In the genomic region with DNA sequence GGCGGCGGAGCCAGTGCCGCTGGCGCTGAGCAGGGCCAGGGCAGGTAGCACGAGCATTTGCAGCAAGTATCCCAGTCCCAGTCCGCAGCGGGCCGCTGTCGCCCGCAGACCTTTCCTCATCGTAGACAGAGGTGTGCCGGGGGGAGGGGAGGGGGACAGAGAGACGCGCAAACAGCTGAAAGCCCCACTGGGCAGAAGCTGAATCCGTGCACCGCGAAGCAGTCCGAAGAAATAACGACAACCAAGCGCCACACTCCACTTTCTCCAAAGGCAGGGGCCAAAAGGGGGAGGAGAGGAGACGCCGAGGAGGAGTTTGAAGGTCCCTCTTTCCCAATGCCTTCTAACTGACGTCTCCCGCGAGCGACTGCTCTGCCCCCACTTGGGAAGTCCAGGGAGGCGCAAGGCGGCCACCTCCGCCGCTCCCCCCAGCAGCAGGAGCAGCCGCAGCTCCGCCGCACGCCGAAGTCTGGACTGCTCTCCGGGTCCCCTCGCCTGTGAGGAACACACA, we compare ENCODE assay signal across 9 cellular contexts. TPM values are rescaled to one million over a fixed set of nuclear protein-coding genes. Genes with fewer than 3 reads are reported as not detected.
A peak's percentile ranks its signal among the peaks of the same experiment; 100 is the strongest.
DNase-seq lines count a peak whose midpoint lies in the region; ATAC-seq, FAIRE-seq and TF ChIP-seq lines count a peak whose summit lies in the region.
"Had no signal": no experiment of that assay in that cellular context is flagged by ENCODE, and none has a peak within 500 bp of the region (broad histone marks: within the 10 kb centered on the region; RNA-seq: fewer than 3 reads in every experiment).

A gene (minus strand): TSS at position 236 of the 508 bp plus-strand sequence.

- TF ChIP-seq EP300 in HepG2 (IDR thresholded peaks at IDR 0.05; ENCODE audit: low read depth in 2 of 2, low read length in 2 of 2) (no peak), HepG2 (CRISPR knock-in tag; IDR thresholded peaks at IDR 0.05; ENCODE audit: borderline replicate concordance) (no peak)

- H3K9ac ChIP-seq in NT2/D1 (ENCODE audit: insufficient read length, low read depth) = peak within 1 kb of the TSS; percentile 70
- H3K9ac ChIP-seq in HepG2 (ENCODE audit: insufficient read depth, low read depth, low read length) = no peak within 1 kb of the TSS

- no peak for TF ChIP-seq RAD21 in HepG2 (CRISPR knock-in tag; IDR thresholded peaks at IDR 0.05)

- TF ChIP-seq POLR2A in HepG2 (IDR thresholded peaks at IDR 0.05; ENCODE audit: insufficient read depth in 1 of 2, low read depth in 2 of 2, low read length in 2 of 2) = no peak

- peak within 1 kb of the TSS; percentile 84 to 87 for H3K4me3 Mint-ChIP-seq in stimulated activated naive B cell treated with anti-CD40 and anti-IgM and Interleukin-4, amounts not matched to agents 10 μg/mL and 1 μg/mL and 100 μg/mL, for 72 hours

- H3K4me1 Mint-ChIP-seq in stimulated activated naive B cell treated with anti-CD40 and anti-IgM and Interleukin-4, amounts not matched to agents 10 μg/mL and 1 μg/mL and 100 μg/mL, for 72 hours = peaks cover 15 to 29% of the 10 kb centered on the region in 2 donors

- POLR2A ChIA-PET in HepG2 (lab: Yijun Ruan, JAX) = no interaction called here

- no peak for FAIRE-seq in HepG2 (lab: Jason Lieb, UNC)

- in situ Hi-C loops in HepG2 (cut with HindIII; ENCODE audit: extremely low pct_ligation_motif_present, low pct_unique_long_range_greater_than_20kb) = no loop called here

- H3K4me2 ChIP-seq in HepG2 (ENCODE audit: low read depth, low read length) = peak within 1 kb of the TSS; percentile 18; the same call in 1 of the 2 replicates

- H3K79me2 ChIP-seq in HepG2 (ENCODE audit: insufficient read depth, low read length) = no peaks in the 10 kb centered on the region

- no TSS peak for BruUV-seq in HepG2 (replicated peaks; lab: Mats Ljungman, UMichigan)

- no peak for TF ChIP-seq CTCF in coronary artery (IDR thresholded peaks at IDR 0.05)
- no peak for TF ChIP-seq CTCF in HepG2 (CRISPR knock-in tag; IDR thresholded peaks at IDR 0.05)

- CTCF ChIA-PET in HepG2 (lab: Yijun Ruan, JAX; ENCODE audit: low intra/inter-chr PET ratio, low total read pairs) = no interaction called here

- intact Hi-C loops in HepG2 (cut with micrococcal nuclease; ENCODE audit: unreplicated experiment) = no loop called here

- peaks cover 32 to 62% of the 10 kb centered on the region in 2 donors for H3K27me3 Mint-ChIP-seq in stimulated activated naive B cell treated with anti-CD40 and anti-IgM and Interleukin-4, amounts not matched to agents 10 μg/mL and 1 μg/mL and 100 μg/mL, for 72 hours

- H3K9me3 ChIP-seq in NT2/D1 (ENCODE audit: insufficient read depth, low read length) (no peaks in the 10 kb centered on the region), HepG2 (ENCODE audit: low read length) (no peaks in the 10 kb centered on the region)

- peak; percentile 2 for ATAC-seq in GM18502 (IDR thresholded peaks at IDR 0.05; ENCODE audit: poor library complexity, unreplicated experiment)
- ATAC-seq in HepG2 = peak; percentile 60
- ATAC-seq in stimulated activated naive B cell treated with anti-CD40 and anti-IgM and Interleukin-4, amounts not matched to agents 10 μg/mL and 1 μg/mL and 100 μg/mL, for 72 hours (replicated peaks) = no peak
- ATAC-seq in GM18870 (IDR thresholded peaks at IDR 0.05; ENCODE audit: unreplicated experiment) = no peak

- no peaks in the 10 kb centered on the region for H3K9me3 Mint-ChIP-seq in stimulated activated naive B cell treated with anti-CD40 and anti-IgM and Interleukin-4, amounts not matched to agents 10 μg/mL and 1 μg/mL and 100 μg/mL, for 72 hours

- H3K36me3 Mint-ChIP-seq in stimulated activated naive B cell treated with anti-CD40 and anti-IgM and Interleukin-4, amounts not matched to agents 10 μg/mL and 1 μg/mL and 100 μg/mL, for 72 hours = no peaks in the 10 kb centered on the region

- H4K20me1 ChIP-seq in HepG2 (ENCODE audit: insufficient read depth, low read length) = no peaks in the 10 kb centered on the region

- H3K27ac Mint-ChIP-seq in stimulated activated naive B cell treated with anti-CD40 and anti-IgM and Interleukin-4, amounts not matched to agents 10 μg/mL and 1 μg/mL and 100 μg/mL, for 72 hours = peak within 1 kb of the TSS; percentile 65

- peaks cover 61% of the 10 kb centered on the region for H3K27me3 ChIP-seq in NT2/D1 (ENCODE audit: insufficient read depth, insufficient read length)
- H3K27me3 ChIP-seq in HepG2 (ENCODE audit: control insufficient read depth in 1 of 2, insufficient read depth in 2 of 2, low read length in 2 of 2) = peaks cover 0 to 16% of the 10 kb centered on the region in 2 experiments; a peak in 2 of 5 replicates

- H3K36me3 ChIP-seq in NT2/D1 (ENCODE audit: insufficient read depth, insufficient read length, low read length) = no peaks in the 10 kb centered on the region
- H3K36me3 ChIP-seq in HepG2 (replicated peaks in 1 of 2; ENCODE audit: control insufficient read depth in 1 of 2, insufficient read depth in 2 of 2, low read length in 2 of 2) = no peaks in the 10 kb centered on the region

- H3K27ac ChIP-seq in coronary artery = peak within 1 kb of the TSS; percentile 95 to 96
- no peak within 1 kb of the TSS for H3K27ac ChIP-seq in HepG2 (ENCODE audit: extremely low read length, insufficient read depth, low read length)

- no peak for DNase-seq in NT2/D1 (ENCODE audit: low read depth, low spot score)
- peak; percentile 96 for DNase-seq in coronary artery (ENCODE audit: low spot score)
- no peak for DNase-seq in HepG2 (ENCODE audit: low spot score)
- no peak for DNase-seq in stimulated activated naive B cell treated with anti-CD40 and anti-IgM and Interleukin-4, amounts not matched to agents 10 μg/mL and 1 μg/mL and 100 μg/mL, for 72 hours
- no peak for DNase-seq in GF-D8 (lab: John Stamatoyannopoulos, UW)
- DNase-seq in stimulated activated CD4-positive, alpha-beta T cell treated with anti-CD3 and anti-CD28 coated beads, Interleukin-15, amount 100 ng/mL, for 24 hours = no peak

- H3K4me3 ChIP-seq in NT2/D1 (ENCODE audit: insufficient read length, low read depth) (peak within 1 kb of the TSS; percentile 61), coronary artery (peak within 1 kb of the TSS; percentile 80), HepG2 (replicated peaks in 1 of 3; ENCODE audit: insufficient read depth in 1 of 3, low read depth in 2 of 3, low read length in 3 of 3) (no peak within 1 kb of the TSS)

- 38% methylated on average over 16 of the region's 37 CpGs for WGBS in HepG2 (ENCODE audit: low lambda C conversion rate)

- H2AFZ ChIP-seq in HepG2 (ENCODE audit: low read length) = no peak within 1 kb of the TSS

- no peaks in the 10 kb centered on the region for H3K4me1 ChIP-seq in NT2/D1 (ENCODE audit: insufficient read depth, insufficient read length)
- H3K4me1 ChIP-seq in HepG2 (ENCODE audit: insufficient read depth, low read length) = no peaks in the 10 kb centered on the region

TF ChIP-seq in HepG2, 621 proteins besides CTCF, POLR2A, EP300 and RAD21 (continues in another document):
- no peak for TF ChIP-seq ZNF253 (CRISPR knock-in tag; IDR thresholded peaks at IDR 0.05; ENCODE audit: borderline replicate concordance)

RNA-seq across cellular contexts. Expression of the gene that starts here (rescaled TPM):
- total RNA-seq in HepG2 (2016; rRNA removed; fragmentation: Illumina TruSeq; extraction: Trizol) = not detected in 2 replicates
- not detected in 2 replicates for total RNA-seq in HepG2 (2016; cell fraction: cytosol; rRNA removed; fragmentation: Illumina TruSeq; extraction: Trizol; ENCODE audit: low read depth)
- total RNA-seq in HepG2 (2016; cell fraction: insoluble cytoplasmic fraction; rRNA removed; fragmentation: Illumina TruSeq; extraction: Trizol) = not detected in 2 replicates
- not detected in 2 replicates for total RNA-seq in HepG2 (2016; cell fraction: membrane; rRNA removed; fragmentation: Illumina TruSeq; extraction: Trizol)
- total RNA-seq in HepG2 (2016; cell fraction: nucleus; rRNA removed; fragmentation: Illumina TruSeq; extraction: Trizol) = not detected in 2 replicates
- polyA plus RNA-seq in HepG2 (2011; rRNA removed) = not detected in 2 replicates
- not detected in 2 replicates for polyA plus RNA-seq in HepG2 (2011; cell fraction: cytosol; rRNA removed)
- polyA plus RNA-seq in HepG2 (2011; cell fraction: nucleus; rRNA removed) = not detected in 2 replicates
- not detected in 2 replicates for polyA plus RNA-seq in HepG2 (2012)
- polyA plus RNA-seq in HepG2 (2016; cell fraction: cytosol; fragmentation: Illumina TruSeq; extraction: Trizol; ENCODE audit: low read depth) = not detected in 2 replicates
- not detected in 2 replicates for polyA plus RNA-seq in HepG2 (2016; cell fraction: insoluble cytoplasmic fraction; fragmentation: Illumina TruSeq; extraction: Trizol; ENCODE audit: low read depth)
- polyA plus RNA-seq in HepG2 (2016; cell fraction: membrane; fragmentation: Illumina TruSeq; extraction: Trizol; ENCODE audit: low read depth) = not detected in 2 replicates
- not detected in 2 replicates for polyA plus RNA-seq in HepG2 (2016; cell fraction: nucleus; fragmentation: Illumina TruSeq; extraction: Trizol; ENCODE audit: insufficient read depth, low read depth)
- polyA minus RNA-seq in HepG2 (2011; rRNA and poly(A)+ RNA removed; ENCODE audit: low replicate concordance) = not detected in 2 replicates
- not detected in 2 replicates for polyA minus RNA-seq in HepG2 (2011; cell fraction: cytosol; rRNA and poly(A)+ RNA removed)
- polyA minus RNA-seq in HepG2 (2011; cell fraction: nucleus; rRNA and poly(A)+ RNA removed) = not detected in 2 replicates
- total RNA-seq: T-helper 2 cell treated with Interferon-gamma antibody and Interleukin-4, amounts not matched to agents 100 ng/mL and 5 ng/mL, for 36 hours had no signal

Comparison
In these comparisons a context has a peak if more than half of its experiments do, and no peak if none do; other contexts are left out.
1. Peak in ATAC-seq and H3K4me2 ChIP-seq in HepG2; RNA of the gene not detected or under 1 TPM.
2. H3K4me3 ChIP-seq: peak in NT2/D1 (single experiment) and coronary artery (single experiment); none in HepG2 (0 of 3).